In the genomic region with DNA sequence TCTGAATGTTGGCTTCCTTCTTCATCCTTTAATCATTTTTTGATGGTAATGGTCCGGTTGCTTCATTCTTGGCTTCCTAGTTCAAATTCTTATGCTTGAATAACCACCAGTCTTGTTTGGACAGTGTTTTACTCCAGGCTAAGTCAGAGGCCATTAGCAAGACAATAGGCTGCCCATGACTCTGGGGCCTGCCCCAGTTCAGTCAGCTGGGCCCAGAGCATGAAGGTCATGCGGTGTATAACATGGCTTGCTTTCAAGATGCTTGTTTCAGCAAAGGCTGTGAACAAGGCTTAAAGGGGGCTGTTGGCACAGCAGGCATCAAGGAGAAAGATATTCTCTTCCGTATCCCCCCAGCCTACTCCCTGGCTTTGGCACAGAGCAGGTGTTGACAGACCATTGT, we compare ENCODE assay signal across 20 cellular contexts. TPM values are rescaled to one million over a fixed set of nuclear protein-coding genes. Genes with fewer than 3 reads are reported as not detected.
"Had no signal": no experiment of that assay in that cellular context is flagged by ENCODE, and none has a peak within 500 bp of the region (broad histone marks: within the 10 kb centered on the region; RNA-seq: fewer than 3 reads in every experiment).

No MANE protein-coding gene starts in this region.

- H3K27me3 ChIP-seq: neutrophil, tibial artery had no signal

- H3K4me1 Mint-ChIP-seq: activated naive CD8-positive, alpha-beta T cell treated with anti-CD3 and anti-CD28 coated beads, Interleukin-2, amount 50 U/mL, for 24 hours; activated T-helper 17 cell treated with anti-CD3 and anti-CD28 coated beads, Interleukin-2, amount 50 U/mL, for 72 hours; memory B cell; naive thymus-derived CD8-positive, alpha-beta T cell; stimulated activated naive B cell treated with anti-CD40 and anti-IgM and Interleukin-4, amounts not matched to agents 10 μg/mL and 1 μg/mL and 100 μg/mL, for 72 hours had no signal

- H3K9me3 Mint-ChIP-seq: activated naive CD8-positive, alpha-beta T cell treated with anti-CD3 and anti-CD28 coated beads, Interleukin-2, amount 50 U/mL, for 24 hours; activated T-helper 17 cell treated with anti-CD3 and anti-CD28 coated beads, Interleukin-2, amount 50 U/mL, for 72 hours; dendritic cell treated with granulocyte-macrophage colony-stimulating factor and Interleukin-4, amounts not matched to agents 40 ng/mL and 50 ng/mL, for 4 days; memory B cell; naive thymus-derived CD8-positive, alpha-beta T cell; stimulated activated naive B cell treated with anti-CD40 and anti-IgM and Interleukin-4, amounts not matched to agents 10 μg/mL and 1 μg/mL and 100 μg/mL, for 72 hours had no signal

- H3K4me3 Mint-ChIP-seq: activated naive CD8-positive, alpha-beta T cell treated with anti-CD3 and anti-CD28 coated beads, Interleukin-2, amount 50 U/mL, for 24 hours; activated T-helper 17 cell treated with anti-CD3 and anti-CD28 coated beads, Interleukin-2, amount 50 U/mL, for 72 hours; dendritic cell treated with granulocyte-macrophage colony-stimulating factor and Interleukin-4, amounts not matched to agents 40 ng/mL and 50 ng/mL, for 4 days; memory B cell; naive thymus-derived CD8-positive, alpha-beta T cell; stimulated activated naive B cell treated with anti-CD40 and anti-IgM and Interleukin-4, amounts not matched to agents 10 μg/mL and 1 μg/mL and 100 μg/mL, for 72 hours had no signal

- H3K27ac ChIP-seq: epithelial cell of prostate, neutrophil, tibial artery had no signal

- FAIRE-seq: bronchial epithelial cell, keratinocyte, urothelium cell line had no signal

- H3K36me3 Mint-ChIP-seq: memory B cell; naive thymus-derived CD8-positive, alpha-beta T cell; stimulated activated naive B cell treated with anti-CD40 and anti-IgM and Interleukin-4, amounts not matched to agents 10 μg/mL and 1 μg/mL and 100 μg/mL, for 72 hours had no signal

- H3K9me3 ChIP-seq: neutrophil, tibial artery had no signal

- DNase-seq: activated CD4-positive, alpha-beta T cell treated with anti-CD3 and anti-CD28 coated beads for 1 hour; activated CD4-positive, alpha-beta T cell treated with anti-CD3 and anti-CD28 coated beads, Interleukin-2, amount 50 U/mL, for 4 hours; activated naive CD4-positive, alpha-beta T cell treated with Interleukin-2 at 50 U/mL for 16 hours; activated naive CD8-positive, alpha-beta T cell treated with anti-CD3 and anti-CD28 coated beads, Interleukin-2, amount 50 U/mL, for 24 hours; aorta; left ventricle myocardium superior; naive thymus-derived CD8-positive, alpha-beta T cell; retina; stimulated activated CD4-positive, alpha-beta T cell treated with anti-CD3 and anti-CD28 coated beads, Interleukin-2, amount 100 ng/mL, for 48 hours; stimulated activated naive B cell treated with anti-CD40 and anti-IgM and Interleukin-4, amounts not matched to agents 10 μg/mL and 1 μg/mL and 100 μg/mL, for 72 hours; T-helper 9 cell; tibial artery had no signal

- H3K27me3 Mint-ChIP-seq: dendritic cell treated with granulocyte-macrophage colony-stimulating factor and Interleukin-4, amounts not matched to agents 40 ng/mL and 50 ng/mL, for 4 days had no signal

- H3K27ac Mint-ChIP-seq: activated naive CD8-positive, alpha-beta T cell treated with anti-CD3 and anti-CD28 coated beads, Interleukin-2, amount 50 U/mL, for 24 hours; activated T-helper 17 cell treated with anti-CD3 and anti-CD28 coated beads, Interleukin-2, amount 50 U/mL, for 72 hours; dendritic cell treated with granulocyte-macrophage colony-stimulating factor and Interleukin-4, amounts not matched to agents 40 ng/mL and 50 ng/mL, for 4 days; memory B cell; naive thymus-derived CD8-positive, alpha-beta T cell; stimulated activated naive B cell treated with anti-CD40 and anti-IgM and Interleukin-4, amounts not matched to agents 10 μg/mL and 1 μg/mL and 100 μg/mL, for 72 hours had no signal

RNA-seq across cellular contexts. Expression of a gene that starts 13.7 kb away (rescaled TPM):
- total RNA-seq: activated T-helper 17 cell treated with anti-CD3 and anti-CD28 coated beads, Interleukin-2, amount 50 U/mL, for 72 hours; bronchial epithelial cell; naive thymus-derived CD8-positive, alpha-beta T cell had no signal
- polyA plus RNA-seq: keratinocyte; naive thymus-derived CD8-positive, alpha-beta T cell had no signal

RNA-seq across cellular contexts. Expression of a gene that starts 57.7 kb away (rescaled TPM):
- total RNA-seq: naive thymus-derived CD8-positive, alpha-beta T cell had no signal
- polyA plus RNA-seq: naive thymus-derived CD8-positive, alpha-beta T cell had no signal
